8 cellular contexts compared by ENCODE assay signal in the genomic region with DNA sequence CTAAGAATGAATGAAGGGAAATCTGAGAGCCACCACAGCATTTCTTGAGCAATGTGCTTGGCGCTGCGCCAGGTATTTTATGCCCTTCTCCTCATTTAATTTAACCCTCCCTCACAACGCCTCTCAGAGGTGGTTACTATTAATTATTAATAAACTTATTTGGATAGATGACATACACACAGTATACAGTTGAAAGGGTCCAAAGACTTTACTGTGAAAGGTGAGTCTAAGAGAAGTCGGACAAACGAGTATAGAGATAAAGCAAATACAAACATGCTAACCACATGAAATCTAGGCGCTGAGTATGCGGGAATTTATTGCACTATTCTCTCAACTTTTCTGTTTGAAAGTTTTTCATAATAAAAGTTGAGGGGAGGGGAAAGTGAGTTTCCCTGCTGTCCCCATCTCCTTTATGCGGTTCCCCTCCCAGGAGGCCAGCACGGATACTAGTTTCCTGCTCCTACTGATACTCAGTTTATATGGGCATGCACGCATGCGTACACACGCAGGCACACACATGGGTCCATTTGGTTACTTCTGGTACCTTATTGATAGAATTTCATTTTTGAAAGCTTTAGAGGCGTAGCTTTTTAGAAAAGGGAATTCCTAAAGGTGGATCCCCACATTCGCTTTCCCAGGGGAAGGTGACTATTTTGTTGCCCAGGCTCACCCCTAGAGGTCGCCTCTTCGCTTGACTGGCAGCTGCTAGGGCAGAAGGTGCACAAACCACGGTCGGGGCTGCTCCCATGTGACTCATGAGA. TPM values are rescaled to one million over a fixed set of nuclear protein-coding genes. Genes with fewer than 3 reads are reported as not detected.
DNase-seq lines count a peak whose midpoint lies in the region; ATAC-seq and TF ChIP-seq lines count a peak whose summit lies in the region.

No MANE protein-coding gene starts in this region.

- H3K4me2 ChIP-seq in PC-3 (ENCODE audit: low read length) = peak overlapping the region; percentile 71

- H3K27ac Mint-ChIP-seq in nephron = peak overlapping the region; percentile 43 to 87 (median 86)

- ATAC-seq in GM19328 (IDR thresholded peaks at IDR 0.05; ENCODE audit: unreplicated experiment) (peak; percentile 55), PC-3 (peak; percentile 99)

- H2AFZ ChIP-seq in PC-3 (ENCODE audit: low read length) = peak overlapping the region; percentile 77

- no peaks in the 10 kb centered on the region for H3K27me3 ChIP-seq in PC-3 (ENCODE audit: low read length)

- intact Hi-C loops in PC-3 (cut with micrococcal nuclease) = loop anchor here (1.0 kb wide), 2 partner anchors 28 to 69 kb away; no protein-coding TSS in a partner anchor

- H3K9me2 ChIP-seq in PC-3 (replicated peaks; ENCODE audit: low read length) = no peaks in the 10 kb centered on the region

- H3K4me1 Mint-ChIP-seq in nephron = peaks cover 18% of the 10 kb centered on the region

- no TSS peak for BruUV-seq in PC-3 (replicated peaks; lab: Mats Ljungman, UMichigan)

- DNase-seq in CD1c-positive myeloid dendritic cell (ENCODE audit: extremely low spot score) = peak; percentile 75
- DNase-seq in HK-2 (ENCODE audit: unreplicated experiment) = peak; percentile 72
- DNase-seq in PC-3 = peak; percentile 90
- peak; percentile 82 to 86 for DNase-seq in activated T-cell treated with anti-CD3 and anti-CD28 coated beads, Interleukin-2, amount 50 U/mL, for 48 hours
- DNase-seq in fibroblast of gingiva (ENCODE audit: low read depth) = peak; percentile 70
- peak; percentile 69 for DNase-seq in stimulated activated naive CD4-positive, alpha-beta T cell treated with Interleukin-2 at 50 U/mL for 16 hours (lab: John Stamatoyannopoulos, UW)

- no peaks in the 10 kb centered on the region for H3K9me3 Mint-ChIP-seq in nephron

- POLR2A ChIA-PET in PC-3 (lab: Charles Lee; ENCODE audit: unreplicated experiment) = no interaction called here

- H3K4me3 Mint-ChIP-seq in nephron = no peak overlapping the region

- peaks cover 14% of the 10 kb centered on the region for H3K4me1 ChIP-seq in PC-3 (ENCODE audit: insufficient read depth, low read length)

- H3K36me3 Mint-ChIP-seq in nephron (ENCODE audit: low read depth) = no peaks in the 10 kb centered on the region

- H3K4me3 ChIP-seq in PC-3 (ENCODE audit: low read length) = peak overlapping the region; percentile 32

- no peaks in the 10 kb centered on the region for H3K79me2 ChIP-seq in PC-3 (ENCODE audit: low read length)

- H3K36me3 ChIP-seq in PC-3 (ENCODE audit: low read depth, low read length) = no peaks in the 10 kb centered on the region

- H3K27ac ChIP-seq in PC-3 (ENCODE audit: low read length) = no peak overlapping the region

- H3K9ac ChIP-seq in PC-3 (ENCODE audit: low read length) = no peak overlapping the region

- H3K9me3 ChIP-seq in PC-3 (ENCODE audit: low read length) = no peaks in the 10 kb centered on the region

- H4K20me1 ChIP-seq in PC-3 (ENCODE audit: low read length) = no peaks in the 10 kb centered on the region

- TF ChIP-seq CTCF in PC-3 (conservative IDR thresholded peaks at IDR 0.05; ENCODE audit: low read depth, low read length) (peak; percentile 98), nephron (IDR thresholded peaks at IDR 0.05; ENCODE audit: unreplicated experiment in 3 of 3) (peak; percentile 53 to 78 (median 62))

- H3F3A ChIP-seq in PC-3 (ENCODE audit: low read length, unreplicated experiment) = no peaks in the 10 kb centered on the region

- CTCF ChIA-PET in PC-3 (lab: Charles Lee) = interaction anchor here (1.1 kb wide), 1 partner anchor 63 kb away, joined by 5 read pairs; no protein-coding TSS in a partner anchor

- H3K27me3 Mint-ChIP-seq in nephron (ENCODE audit: low read depth) = no peaks in the 10 kb centered on the region

RNA-seq across cellular contexts. Expression of a gene that starts 28.5 kb away (rescaled TPM):
- 13.1 and 13.6 TPM in 2 replicates for total RNA-seq in PC-3 (2014; rRNA removed)

RNA-seq across cellular contexts. Expression of a gene that starts 29.7 kb away (rescaled TPM):
- 103 and 140 TPM in 2 replicates for total RNA-seq in PC-3 (2014; rRNA removed)
